Comparison of ENCODE assay signal across 14 cellular contexts in the genomic region with DNA sequence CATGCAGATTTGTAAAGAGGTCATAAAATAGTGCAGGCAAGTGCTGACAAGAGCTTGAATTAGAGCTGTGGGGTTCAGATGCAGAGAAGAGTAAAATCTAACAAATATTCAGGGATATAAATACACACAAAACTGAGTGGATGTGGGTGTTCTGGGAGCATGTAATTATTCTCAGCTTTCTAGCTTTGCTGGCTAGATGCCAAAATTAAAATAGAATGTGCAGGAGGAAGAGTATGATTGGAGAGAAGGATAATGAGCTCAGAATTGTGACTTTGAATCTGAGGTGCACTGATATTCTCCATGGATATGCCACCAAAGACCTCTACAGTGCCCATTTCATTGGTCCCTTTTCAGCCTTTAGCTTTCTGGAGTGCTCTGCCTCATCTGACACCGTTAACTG.
"Had no signal": no experiment of that assay in that cellular context is flagged by ENCODE, and none has a peak within 500 bp of the region (broad histone marks: within the 10 kb centered on the region; RNA-seq: fewer than 3 reads in every experiment).

No MANE protein-coding gene starts in this region.

- H3K36me3 Mint-ChIP-seq: naive B cell; stimulated activated effector memory CD8-positive, alpha-beta T cell treated with anti-CD3 and anti-CD28 coated beads, Interleukin-12 subunit alpha, Interleukin-12 subunit beta, amount 100 ng/mL, for 72 hours had no signal

- H3K27ac Mint-ChIP-seq: activated naive CD4-positive, alpha-beta T cell treated with anti-CD3 and anti-CD28 coated beads for 36 hours; activated T-helper 17 cell treated with anti-CD3 and anti-CD28 coated beads, Interleukin-2, amount 50 U/mL, for 72 hours; naive B cell; stimulated activated effector memory CD8-positive, alpha-beta T cell treated with anti-CD3 and anti-CD28 coated beads, Interleukin-12 subunit alpha, Interleukin-12 subunit beta, amount 100 ng/mL, for 72 hours had no signal

- H3K27me3 ChIP-seq: esophagus muscularis mucosa, right atrium auricular region, tibial artery, uterus had no signal

- H3K9me3 Mint-ChIP-seq: activated naive CD4-positive, alpha-beta T cell treated with anti-CD3 and anti-CD28 coated beads for 36 hours; activated T-helper 17 cell treated with anti-CD3 and anti-CD28 coated beads, Interleukin-2, amount 50 U/mL, for 72 hours; stimulated activated effector memory CD8-positive, alpha-beta T cell treated with anti-CD3 and anti-CD28 coated beads, Interleukin-12 subunit alpha, Interleukin-12 subunit beta, amount 100 ng/mL, for 72 hours had no signal

- H3K36me3 ChIP-seq: esophagus muscularis mucosa, right atrium auricular region, tibial artery, uterus had no signal

- H3K9me3 ChIP-seq: esophagus muscularis mucosa, right atrium auricular region, tibial artery, uterus had no signal

- H3K4me2 ChIP-seq: smooth muscle cell had no signal

- DNase-seq: activated CD4-positive, alpha-beta T cell treated with anti-CD3 and anti-CD28 coated beads, Interleukin-2, amount 50 U/mL, for 1 hour; activated CD4-positive, CD25-positive, alpha-beta regulatory T cell; activated naive CD4-positive, alpha-beta T cell treated with anti-CD3 and anti-CD28 coated beads for 36 hours; activated T-cell treated with anti-CD3 and anti-CD28 coated beads for 4 hours; foreskin fibroblast; left colon; naive B cell; tibial artery; uterus had no signal

- H3K4me3 ChIP-seq: esophagus muscularis mucosa, right atrium auricular region, smooth muscle cell, tibial artery, uterus had no signal

- H3K4me3 Mint-ChIP-seq: activated naive CD4-positive, alpha-beta T cell treated with anti-CD3 and anti-CD28 coated beads for 36 hours; activated T-helper 17 cell treated with anti-CD3 and anti-CD28 coated beads, Interleukin-2, amount 50 U/mL, for 72 hours; naive B cell; stimulated activated effector memory CD8-positive, alpha-beta T cell treated with anti-CD3 and anti-CD28 coated beads, Interleukin-12 subunit alpha, Interleukin-12 subunit beta, amount 100 ng/mL, for 72 hours had no signal

- H3K4me1 Mint-ChIP-seq: naive B cell; stimulated activated effector memory CD8-positive, alpha-beta T cell treated with anti-CD3 and anti-CD28 coated beads, Interleukin-12 subunit alpha, Interleukin-12 subunit beta, amount 100 ng/mL, for 72 hours had no signal

- H3K27ac ChIP-seq: esophagus muscularis mucosa, right atrium auricular region, tibial artery, uterus had no signal

- H3K4me1 ChIP-seq: right atrium auricular region, tibial artery, uterus had no signal

- H3K27me3 Mint-ChIP-seq: activated T-helper 17 cell treated with anti-CD3 and anti-CD28 coated beads, Interleukin-2, amount 50 U/mL, for 72 hours had no signal
